ENCODE assay signal across 1 cellular context in genomic region chr20:17995967-17996819, GRCh38.
TF ChIP-seq lines count a peak whose summit lies in the region.

No MANE protein-coding gene starts in this region.

TF ChIP-seq in GM12878, 131 proteins besides CTCF, POLR2A, EP300 and RAD21 (continued from another document and continues in another):
- TF ChIP-seq ZNF592 (IDR thresholded peaks at IDR 0.05) (peak; percentile 61; the same call in 1 of the 2 replicates), NBN (IDR thresholded peaks at IDR 0.05) (peak; percentile 39; the same call in 1 of the 2 replicates), HDGF (IDR thresholded peaks at IDR 0.05) (no peak), USF1 (IDR thresholded peaks at IDR 0.05; ENCODE audit: borderline replicate concordance, extremely low read length, insufficient read depth, low read depth, low read length) (no peak), ATF2 (IDR thresholded peaks at IDR 0.05; ENCODE audit: low read length) (no peak), KLF5 (IDR thresholded peaks at IDR 0.05; ENCODE audit: partially characterized antibody) (no peak), STAT3 (IDR thresholded peaks at IDR 0.05; ENCODE audit: low read depth, low read length) (no peak), TCF3 (IDR thresholded peaks at IDR 0.05; ENCODE audit: borderline replicate concordance, insufficient read depth, low read depth, low read length) (no peak), RUNX3 (IDR thresholded peaks at IDR 0.05; ENCODE audit: low read length) (peak; percentile 33; the same call in 1 of the 2 replicates), SREBF1 (IDR thresholded peaks at IDR 0.05; ENCODE audit: low read length) (no peak), E2F8 (IDR thresholded peaks at IDR 0.05; ENCODE audit: low read depth, partially characterized antibody) (no peak), HDAC2 (IDR thresholded peaks at IDR 0.05) (no peak), TBL1XR1 (IDR thresholded peaks at IDR 0.05; ENCODE audit: low read depth, low read length) (no peak), TCF7 (IDR thresholded peaks at IDR 0.05; ENCODE audit: borderline replicate concordance) (no peak), ZSCAN29 (IDR thresholded peaks at IDR 0.05) (no peak), CBX3 (IDR thresholded peaks at IDR 0.05; ENCODE audit: borderline replicate concordance, low read depth) (no peak), ZNF384 (IDR thresholded peaks at IDR 0.05; ENCODE audit: borderline replicate concordance, low read depth, low read length) (peak; percentile 89), YY1 (IDR thresholded peaks at IDR 0.05; ENCODE audit: low read depth, low read length) (peak; percentile 76), SIX5 (IDR thresholded peaks at IDR 0.05; ENCODE audit: low read depth, low read length, severe bottlenecking) (no peak), CHD2 (IDR thresholded peaks at IDR 0.05; ENCODE audit: borderline replicate concordance, low read depth, low read length) (no peak), ZNF217 (IDR thresholded peaks at IDR 0.05) (no peak), FOXM1 (IDR thresholded peaks at IDR 0.05; ENCODE audit: low read depth, low read length) (peak; percentile 72; the same call in 1 of the 2 replicates), NR2C1 (IDR thresholded peaks at IDR 0.05) (no peak), PML (IDR thresholded peaks at IDR 0.05; ENCODE audit: low read length) (no peak), NR2F1 (conservative IDR thresholded peaks at IDR 0.05) (no peak), CREM (IDR thresholded peaks at IDR 0.05; ENCODE audit: low read depth) (peak; percentile 31; the same call in 1 of the 2 replicates), SPI1 (IDR thresholded peaks at IDR 0.05; ENCODE audit: borderline replicate concordance, insufficient read depth, low read depth, low read length) (no peak), CBFB (IDR thresholded peaks at IDR 0.05; ENCODE audit: low read depth) (no peak), HDAC6 (IDR thresholded peaks at IDR 0.05; ENCODE audit: unreplicated experiment) (no peak), CEBPZ (IDR thresholded peaks at IDR 0.05; ENCODE audit: low read depth, low read length) (no peak), E4F1 (IDR thresholded peaks at IDR 0.05; ENCODE audit: borderline replicate concordance, partially characterized antibody) (no peak), PAX8 (IDR thresholded peaks at IDR 0.05) (no peak), TCF12 (IDR thresholded peaks at IDR 0.05; ENCODE audit: low read depth, low read length) (no peak), ZBED1 (IDR thresholded peaks at IDR 0.05; ENCODE audit: borderline replicate concordance) (no peak), TAF1 (IDR thresholded peaks at IDR 0.05; ENCODE audit: borderline replicate concordance, low read depth, low read length) (no peak), NRF1 (conservative IDR thresholded peaks at IDR 0.05; ENCODE audit: low read depth, low read length) (no peak), STAT1 (conservative IDR thresholded peaks at IDR 0.05) (no peak), BCLAF1 (IDR thresholded peaks at IDR 0.05) (no peak), CHD1 (IDR thresholded peaks at IDR 0.05; ENCODE audit: low read depth, low read length) (no peak), FOS (IDR thresholded peaks at IDR 0.05; ENCODE audit: borderline replicate concordance, extremely low read depth, insufficient read length) (no peak), EGR1 (IDR thresholded peaks at IDR 0.05; ENCODE audit: borderline replicate concordance in 1 of 2, low read depth in 2 of 2, low read length in 2 of 2) (no peak), BACH1 (IDR thresholded peaks at IDR 0.05; ENCODE audit: borderline replicate concordance) (no peak), SMAD5 (IDR thresholded peaks at IDR 0.05; ENCODE audit: low read depth) (no peak)
- TF ChIP-seq, protein P1, sequence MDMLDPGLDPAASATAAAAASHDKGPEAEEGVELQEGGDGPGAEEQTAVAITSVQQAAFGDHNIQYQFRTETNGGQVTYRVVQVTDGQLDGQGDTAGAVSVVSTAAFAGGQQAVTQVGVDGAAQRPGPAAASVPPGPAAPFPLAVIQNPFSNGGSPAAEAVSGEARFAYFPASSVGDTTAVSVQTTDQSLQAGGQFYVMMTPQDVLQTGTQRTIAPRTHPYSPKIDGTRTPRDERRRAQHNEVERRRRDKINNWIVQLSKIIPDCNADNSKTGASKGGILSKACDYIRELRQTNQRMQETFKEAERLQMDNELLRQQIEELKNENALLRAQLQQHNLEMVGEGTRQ (IDR thresholded peaks at IDR 0.05; ENCODE audit: borderline replicate concordance, low read depth, low read length) = no peak
